ENCODE assay signal across 16 cellular contexts in the genomic region with DNA sequence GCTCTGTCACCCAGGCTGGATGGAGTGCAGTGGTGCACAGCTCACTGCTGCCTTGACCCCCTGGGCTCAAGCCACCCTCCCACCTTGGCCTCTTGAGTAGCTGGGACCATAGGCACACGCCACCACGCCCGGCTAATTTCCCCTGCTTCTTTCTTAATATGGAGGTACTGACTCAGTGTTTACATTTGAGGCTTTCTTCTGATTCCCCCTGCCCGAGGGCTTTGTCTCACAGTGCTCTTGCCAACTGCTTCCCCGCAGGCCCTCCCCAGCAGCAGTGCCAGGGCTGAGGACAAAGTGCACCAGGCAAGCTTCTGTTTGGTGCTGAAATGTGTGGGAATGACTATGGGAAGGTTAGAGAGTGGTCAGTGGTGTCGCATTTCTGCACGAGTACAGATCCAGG. TPM values are rescaled to one million over a fixed set of nuclear protein-coding genes. Genes with fewer than 3 reads are reported as not detected.
DNase-seq lines count a peak whose midpoint lies in the region; ATAC-seq, FAIRE-seq and TF ChIP-seq lines count a peak whose summit lies in the region.
"Had no signal": no experiment of that assay in that cellular context is flagged by ENCODE, and none has a peak within 500 bp of the region (broad histone marks: within the 10 kb centered on the region; RNA-seq: fewer than 3 reads in every experiment).

No MANE protein-coding gene starts in this region.

- H3K4me3 ChIP-seq in adipocyte (ENCODE audit: low read length), result no peak overlapping the region
- no peak overlapping the region for H3K4me3 ChIP-seq in small intestine (ENCODE audit: low read depth in 1 of 2, low read length in 2 of 2)
- H3K4me3 ChIP-seq in dorsolateral prefrontal cortex, result no peak overlapping the region
- H3K4me3 ChIP-seq: gastroesophageal sphincter, testis had no signal

- TF ChIP-seq CTCF in dorsolateral prefrontal cortex (IDR thresholded peaks at IDR 0.05 in 54 of 56, conservative IDR thresholded peaks at IDR 0.05 in 2 of 56; ENCODE audit: low read depth in 1 of 56, partially characterized antibody in 56 of 56), result no peak

- DNase-seq in NCI-H748 (lab: John Stamatoyannopoulos, UW; ENCODE audit: unreplicated experiment), result peak; percentile 5
- DNase-seq in NCI-H748 treated with DMSO at 0.1 percent for 48 hours (lab: John Stamatoyannopoulos, UW), result no peak
- peak; percentile 79 for DNase-seq in adipocyte (ENCODE audit: low read depth)
- peak; percentile 31 for DNase-seq in fibroblast of the conjunctiva (ENCODE audit: low read depth)
- peak; percentile 14 for DNase-seq in small intestine
- no peak for DNase-seq in dorsolateral prefrontal cortex
- no peak for DNase-seq in NCI-H2196 treated with DMSO at 0.1 percent for 48 hours (lab: John Stamatoyannopoulos, UW; ENCODE audit: unreplicated experiment)
- DNase-seq: NCI-H2171 treated with DMSO at 0.1 percent for 48 hours, testis had no signal

- ATAC-seq in GM19463 (IDR thresholded peaks at IDR 0.05; ENCODE audit: unreplicated experiment), result no peak
- ATAC-seq: gastroesophageal sphincter had no signal

- H3K36me3 ChIP-seq in adipocyte (ENCODE audit: control insufficient read depth, insufficient read depth, low read length, severe bottlenecking), result peaks cover 4% of the 10 kb centered on the region
- peaks cover 0 to 1% of the 10 kb centered on the region in 2 donors for H3K36me3 ChIP-seq in small intestine (ENCODE audit: control insufficient read depth in 2 of 2, insufficient read depth in 2 of 2, low read length in 2 of 2)

- no peak for FAIRE-seq in small intestine (lab: Jason Lieb, UNC)
- FAIRE-seq: keratinocyte had no signal

- H3K27me3 ChIP-seq in adipocyte (replicated peaks; ENCODE audit: control insufficient read depth, insufficient read depth, low read length), result no peaks in the 10 kb centered on the region
- H3K27me3 ChIP-seq in small intestine (ENCODE audit: control insufficient read depth in 2 of 2, insufficient read depth in 2 of 2, low read length in 2 of 2), result no peaks in the 10 kb centered on the region
- no peaks in the 10 kb centered on the region for H3K27me3 ChIP-seq in dorsolateral prefrontal cortex
- H3K27me3 ChIP-seq: testis had no signal

- H3K9ac ChIP-seq in adipocyte (ENCODE audit: low read length), result no peak overlapping the region

- no peaks in the 10 kb centered on the region for H3K4me1 ChIP-seq in adipocyte (ENCODE audit: control insufficient read depth, insufficient read depth, low read length)
- no peaks in the 10 kb centered on the region for H3K4me1 ChIP-seq in small intestine (ENCODE audit: control insufficient read depth in 2 of 2, insufficient read depth in 1 of 2, low read depth in 1 of 2, low read length in 1 of 2)
- H3K4me1 ChIP-seq: gastroesophageal sphincter, testis had no signal

- no peaks in the 10 kb centered on the region for H3K9me3 ChIP-seq in adipocyte (ENCODE audit: control insufficient read depth, low read length)
- H3K9me3 ChIP-seq in small intestine (ENCODE audit: control insufficient read depth, low read depth), result no peaks in the 10 kb centered on the region
- H3K9me3 ChIP-seq: gastroesophageal sphincter, testis had no signal

- whole genome bisulfite sequencing in small intestine, 3 donors, result 10 to 60% (median 41%) methylated on average over 7 of the region's 7 CpGs

- intact Hi-C loops in dorsolateral prefrontal cortex (cut with DNase I), result no loop called here

- H3K27ac ChIP-seq in small intestine (ENCODE audit: low read depth in 1 of 2, low read length in 1 of 2), result no peak overlapping the region
- no peak overlapping the region for H3K27ac ChIP-seq in dorsolateral prefrontal cortex
- H3K27ac ChIP-seq: gastroesophageal sphincter, testis had no signal

RNA-seq across cellular contexts. Expression of gene NR2E1, which starts 34.8 kb away (rescaled TPM):
- polyA plus RNA-seq in small intestine, result not detected
- total RNA-seq in dorsolateral prefrontal cortex, result 10 to 100 TPM in 109 of 120 experiments, 1 to 10 TPM in 11; 5.0 to 64.6 (median 15.3) TPM
- total RNA-seq: A673, gastroesophageal sphincter, mucosa of gallbladder, OCI-LY7, posterior vena cava had no signal

Comparison
In these comparisons a context has a peak if more than half of its experiments do, and no peak if none do; other contexts are left out.
1. DNase-seq: peak in NCI-H748 (single experiment), adipocyte (single experiment), fibroblast of the conjunctiva (single experiment) and small intestine (single experiment); none in NCI-H748 treated with DMSO at 0.1 percent for 48 hours (single experiment), dorsolateral prefrontal cortex (0 of 10) and NCI-H2196 treated with DMSO at 0.1 percent for 48 hours (single experiment).